In the genomic region with DNA sequence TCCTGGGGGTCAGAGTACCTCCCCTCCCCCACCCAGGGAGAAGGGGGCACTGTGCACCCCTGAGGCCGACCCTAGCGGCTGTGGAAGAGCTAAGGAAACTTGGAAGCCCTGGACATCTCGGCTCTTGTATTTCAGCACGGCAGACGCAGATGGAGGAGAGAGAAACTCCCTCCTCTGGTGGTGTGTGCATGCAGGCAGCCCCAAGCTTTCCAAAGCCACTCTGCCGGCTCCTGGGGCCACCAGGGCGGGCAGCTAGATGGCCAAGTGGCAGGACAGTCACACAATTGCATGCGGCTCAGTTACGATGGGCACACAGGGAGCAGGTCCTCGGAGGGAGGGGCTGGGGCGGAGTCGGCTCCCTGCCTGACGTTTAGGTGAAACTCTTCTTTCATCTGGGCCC, we compare ENCODE assay signal across 32 cellular contexts.
"Had no signal": no experiment of that assay in that cellular context is flagged by ENCODE, and none has a peak within 500 bp of the region (broad histone marks: within the 10 kb centered on the region; RNA-seq: fewer than 3 reads in every experiment).

No MANE protein-coding gene starts in this region.

- H3K36me3 Mint-ChIP-seq: activated naive CD8-positive, alpha-beta T cell treated with anti-CD3 and anti-CD28 coated beads for 36 hours had no signal

- ATAC-seq: activated CD8-positive, alpha-beta T cell treated with anti-CD3 and anti-CD28 coated beads for 36 hours; activated T-cell treated with anti-CD3 and anti-CD28 coated beads, Interleukin-2, amount 50 U/mL, for 72 hours; activated T-helper 17 cell treated with anti-CD3 and anti-CD28 coated beads, Interleukin-2, amount 50 U/mL, for 72 hours had no signal

- H3K4me3 Mint-ChIP-seq: activated CD8-positive, alpha-beta T cell treated with anti-CD3 and anti-CD28 coated beads for 36 hours; activated naive CD8-positive, alpha-beta T cell treated with anti-CD3 and anti-CD28 coated beads for 36 hours; activated T-cell treated with anti-CD3 and anti-CD28 coated beads, Interleukin-2, amount 50 U/mL, for 72 hours; activated T-helper 17 cell treated with anti-CD3 and anti-CD28 coated beads, Interleukin-2, amount 50 U/mL, for 72 hours had no signal

- H3K4me1 ChIP-seq: SJCRH30 had no signal

- H3K4me1 Mint-ChIP-seq: activated T-helper 17 cell treated with anti-CD3 and anti-CD28 coated beads, Interleukin-2, amount 50 U/mL, for 72 hours had no signal

- H3K9me3 Mint-ChIP-seq: activated CD8-positive, alpha-beta T cell treated with anti-CD3 and anti-CD28 coated beads for 36 hours; activated naive CD8-positive, alpha-beta T cell treated with anti-CD3 and anti-CD28 coated beads for 36 hours; activated T-cell treated with anti-CD3 and anti-CD28 coated beads, Interleukin-2, amount 50 U/mL, for 72 hours; activated T-helper 17 cell treated with anti-CD3 and anti-CD28 coated beads, Interleukin-2, amount 50 U/mL, for 72 hours had no signal

- H3K9me3 ChIP-seq: MG63, SJCRH30 had no signal

- H3K36me3 ChIP-seq: brain microvascular endothelial cell, MG63, SJCRH30, WERI-Rb-1 had no signal

- H3K27me3 ChIP-seq: brain microvascular endothelial cell had no signal

- H3K27ac ChIP-seq: brain microvascular endothelial cell, RWPE1, SJCRH30, SK-N-MC, WERI-Rb-1 had no signal

- H3K4me3 ChIP-seq: MG63, SJCRH30, SK-N-MC had no signal

- H3K27ac Mint-ChIP-seq: activated CD8-positive, alpha-beta T cell treated with anti-CD3 and anti-CD28 coated beads for 36 hours; activated naive CD8-positive, alpha-beta T cell treated with anti-CD3 and anti-CD28 coated beads for 36 hours; activated T-cell treated with anti-CD3 and anti-CD28 coated beads, Interleukin-2, amount 50 U/mL, for 72 hours; activated T-helper 17 cell treated with anti-CD3 and anti-CD28 coated beads, Interleukin-2, amount 50 U/mL, for 72 hours had no signal

- DNase-seq: activated CD4-positive, alpha-beta T cell treated with anti-CD3 and anti-CD28 coated beads for 1 hour; activated CD4-positive, alpha-beta T cell treated with anti-CD3 and anti-CD28 coated beads for 48 hours; activated CD4-positive, alpha-beta T cell treated with anti-CD3 and anti-CD28 coated beads, Interleukin-2, amount 50 U/mL, for 4 hours; activated CD4-positive, CD25-positive, alpha-beta regulatory T cell; activated CD8-positive, alpha-beta T cell treated with anti-CD3 and anti-CD28 coated beads for 36 hours; activated effector memory CD4-positive, alpha-beta T cell treated with anti-CD3 and anti-CD28 coated beads, Interleukin-2, amount 50 U/mL, for 16 hours; activated naive CD4-positive, alpha-beta T cell; activated naive CD4-positive, alpha-beta T cell treated with anti-CD3 and anti-CD28 coated beads, Interleukin-2, amount 50 U/mL, for 16 hours; activated naive CD8-positive, alpha-beta T cell treated with anti-CD3 and anti-CD28 coated beads for 36 hours; activated T-cell treated with anti-CD3 and anti-CD28 coated beads, Interleukin-2, amount 50 U/mL, for 1 hour; activated T-cell treated with anti-CD3 and anti-CD28 coated beads, Interleukin-2, amount 50 U/mL, for 72 hours; amniotic stem cell; aorta; brain microvascular endothelial cell; central memory CD4-positive, alpha-beta T cell; Kasumi-1; MG63; NCI-H1048; NCI-H1105 treated with DMSO at 0.1 percent for 48 hours; NCI-H1436; NCI-H1694; NCI-H1930; NCI-H2081 treated with DMSO at 0.1 percent for 48 hours; NCI-H345; NCI-H524 treated with DMSO at 0.1 percent for 48 hours; Right ventricle myocardium superior; SJCRH30; T1000; WERI-Rb-1 had no signal
